ENCODE assay signal across 8 cellular contexts in the genomic region with DNA sequence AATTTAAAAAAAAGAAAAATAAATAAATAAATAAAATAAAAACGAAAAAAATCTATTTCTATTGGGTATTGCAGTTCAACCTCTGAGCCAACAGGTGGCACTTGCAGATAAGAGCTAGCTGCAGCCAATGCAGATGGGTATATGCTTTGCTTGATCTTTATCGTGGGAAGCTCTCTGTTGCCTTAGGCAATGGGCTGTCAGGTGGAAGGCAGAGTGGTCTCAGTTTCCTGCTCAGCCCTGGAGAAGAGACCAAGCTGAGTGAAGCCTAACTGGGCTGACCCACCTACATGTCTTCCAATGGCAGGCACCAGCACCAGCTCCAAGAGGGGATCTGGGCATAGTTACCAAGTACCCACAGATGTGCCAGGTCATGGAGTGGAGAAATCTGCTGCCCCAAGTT.
A peak's percentile ranks its signal among the peaks of the same experiment; 100 is the strongest.
DNase-seq lines count a peak whose midpoint lies in the region; ATAC-seq and TF ChIP-seq lines count a peak whose summit lies in the region.

No MANE protein-coding gene starts in this region.

- TF ChIP-seq POLR2A in thyroid gland (IDR thresholded peaks at IDR 0.05), result no peak

- WGBS in endodermal cell (ENCODE audit: insufficient coverage in 1 of 2, insufficient read length in 1 of 2), 2 experiments, result 39 to 57% methylated on average over 1 to 2 of the region's 2 CpGs
- WGBS in thyroid gland, 2 donors, result 21 to 22% methylated on average over 2 of the region's 2 CpGs

- H3K9ac ChIP-seq in endodermal cell (ENCODE audit: extremely low read depth, low read length, poor library complexity, severe bottlenecking), result no peak overlapping the region

- intact Hi-C loops in thyroid gland (cut with DNase I) (no loop called here), posterior vena cava (cut with DNase I) (no loop called here)

- H3K27ac Mint-ChIP-seq in endodermal cell, result no peak overlapping the region

- no peak overlapping the region for H3K4me3 Mint-ChIP-seq in endodermal cell

- H3K27ac ChIP-seq in endodermal cell (ENCODE audit: low read depth, low read length), result no peak overlapping the region
- no peak overlapping the region for H3K27ac ChIP-seq in thyroid gland

- TF ChIP-seq CTCF in endodermal cell (conservative IDR thresholded peaks at IDR 0.05) (peak; percentile 84), thyroid gland (IDR thresholded peaks at IDR 0.05) (peak in 2 of 6 experiments; percentile 46 to 51)

- peaks cover 8% of the 10 kb centered on the region for H3K9me3 ChIP-seq in endodermal cell (ENCODE audit: control insufficient read depth, low read length)
- no peaks in the 10 kb centered on the region for H3K9me3 ChIP-seq in thyroid gland

- H3K4me1 Mint-ChIP-seq in endodermal cell, result no peaks in the 10 kb centered on the region

- DNase-seq in ACHN (peak; percentile 34), GM04504 (ENCODE audit: low read depth) (peak; percentile 3), NCI-H69 (lab: John Stamatoyannopoulos, UW) (peak; percentile 24), endodermal cell (peak; percentile 55), thyroid gland (peak; percentile 8 to 17), posterior vena cava (ENCODE audit: low spot score) (no peak)

- peaks cover 17% of the 10 kb centered on the region for H3K9me3 Mint-ChIP-seq in endodermal cell

- no peaks in the 10 kb centered on the region for H3K4me1 ChIP-seq in endodermal cell (ENCODE audit: control insufficient read depth, insufficient read depth, low read length)
- no peaks in the 10 kb centered on the region for H3K4me1 ChIP-seq in thyroid gland

- no peaks in the 10 kb centered on the region for H3K27me3 ChIP-seq in endodermal cell (ENCODE audit: control insufficient read depth, insufficient read depth, low read length, poor library complexity, severe bottlenecking)
- no peaks in the 10 kb centered on the region for H3K27me3 ChIP-seq in thyroid gland

- H3K36me3 ChIP-seq in endodermal cell (ENCODE audit: control insufficient read depth, insufficient read depth, low read length) (no peaks in the 10 kb centered on the region), thyroid gland (no peaks in the 10 kb centered on the region)

- H3K4me3 ChIP-seq in endodermal cell (ENCODE audit: low read length) (no peak overlapping the region), thyroid gland (replicated peaks in 1 of 3) (no peak overlapping the region)

- in situ Hi-C loops in ACHN (cut with HindIII; ENCODE audit: low pct_ligation_motif_present, low pct_unique_long_range_greater_than_20kb, low sequenced_read_pairs), result no loop called here

- no peaks in the 10 kb centered on the region for H3K36me3 Mint-ChIP-seq in endodermal cell (ENCODE audit: low read depth)

- no peak for ATAC-seq in GM21619 (IDR thresholded peaks at IDR 0.05; ENCODE audit: unreplicated experiment)
- ATAC-seq in HG03108 (IDR thresholded peaks at IDR 0.05; ENCODE audit: unreplicated experiment), result no peak

- no peaks in the 10 kb centered on the region for H3K27me3 Mint-ChIP-seq in endodermal cell (ENCODE audit: insufficient read depth)
